12 cellular contexts compared by ENCODE assay signal in the genomic region with DNA sequence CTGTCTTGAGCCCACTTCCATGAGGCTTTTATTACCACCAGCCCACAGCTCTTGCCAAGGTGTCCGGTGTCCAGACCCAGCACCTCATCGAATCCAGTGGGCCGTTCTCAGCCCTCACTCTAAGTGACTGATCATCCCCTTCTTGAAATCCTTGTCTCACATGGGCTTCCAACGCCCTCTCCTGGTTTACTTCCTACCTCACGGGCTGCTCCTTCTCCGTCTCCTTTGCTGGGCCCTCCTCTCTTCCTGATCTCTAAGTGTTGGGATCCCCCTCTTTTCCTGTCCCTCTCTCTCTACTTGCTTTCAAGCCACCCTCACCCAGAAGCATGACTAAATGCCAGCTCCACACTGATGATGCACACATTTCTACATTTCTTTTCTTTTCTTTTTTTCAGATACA. TPM values are rescaled to one million over a fixed set of nuclear protein-coding genes. Genes with fewer than 3 reads are reported as not detected.
DNase-seq lines count a peak whose midpoint lies in the region; FAIRE-seq and TF ChIP-seq lines count a peak whose summit lies in the region.
"Had no signal": no experiment of that assay in that cellular context is flagged by ENCODE, and none has a peak within 500 bp of the region (broad histone marks: within the 10 kb centered on the region; RNA-seq: fewer than 3 reads in every experiment).

No MANE protein-coding gene starts in this region.

- DNase-seq in COLO829 (ENCODE audit: low spot score) (peak; percentile 53), HCEC 1CT (peak; percentile 47), iPS-NIHi11 (ENCODE audit: low spot score) (peak; percentile 50), middle frontal gyrus (ENCODE audit: extremely low spot score, low spot score) (no peak), frontal cortex (ENCODE audit: low spot score in 2 of 2) (no peak)
- DNase-seq in activated T-helper 2 cell treated with anti-CD3 and anti-CD28 coated beads, Interferon-gamma antibody, Interleukin-2, Interleukin-4, amounts not matched to agents 10 μg/mL and 5 μg/mL and 100 μg/mL, durations not matched to agents 14 hours and 24 hours and 36 hours (ENCODE audit: low spot score): no peak
- no peak for DNase-seq in activated CD4-positive, alpha-beta T cell treated with anti-CD3 and anti-CD28 coated beads, Interleukin-2, amount 10 ng/mL, durations not matched to agents 24 days and 14 days
- DNase-seq: activated naive CD4-positive, alpha-beta T cell treated with anti-CD3 and anti-CD28 coated beads, Interleukin-2, amount 50 U/mL, for 16 hours; NCI-H2081 had no signal

- intact Hi-C loops in activated T-helper 2 cell treated with anti-CD3 and anti-CD28 coated beads, Interferon-gamma antibody, Interleukin-2, Interleukin-4, amounts not matched to agents 10 μg/mL and 5 μg/mL and 100 μg/mL, durations not matched to agents 14 hours and 24 hours and 36 hours (cut with micrococcal nuclease): no loop called here
- intact Hi-C loops in activated CD4-positive, alpha-beta T cell treated with anti-CD3 and anti-CD28 coated beads, Interleukin-2, amount 10 ng/mL, durations not matched to agents 24 days and 14 days (cut with micrococcal nuclease): no loop called here

- peaks cover 45% of the 10 kb centered on the region for H3K27me3 Mint-ChIP-seq in activated T-helper 2 cell treated with anti-CD3 and anti-CD28 coated beads, Interferon-gamma antibody, Interleukin-2, Interleukin-4, amounts not matched to agents 10 μg/mL and 5 μg/mL and 100 μg/mL, durations not matched to agents 14 hours and 24 hours and 36 hours (ENCODE audit: low read depth)
- peaks cover 51% of the 10 kb centered on the region for H3K27me3 Mint-ChIP-seq in activated CD4-positive, alpha-beta T cell treated with anti-CD3 and anti-CD28 coated beads, Interleukin-2, amount 10 ng/mL, durations not matched to agents 24 days and 14 days

- TF ChIP-seq CTCF in WI38 (IDR thresholded peaks at IDR 0.05; ENCODE audit: low read depth, low read length): peak; percentile 38; the same call in 1 of the 2 replicates

- no peaks in the 10 kb centered on the region for H3K36me3 Mint-ChIP-seq in activated T-helper 2 cell treated with anti-CD3 and anti-CD28 coated beads, Interferon-gamma antibody, Interleukin-2, Interleukin-4, amounts not matched to agents 10 μg/mL and 5 μg/mL and 100 μg/mL, durations not matched to agents 14 hours and 24 hours and 36 hours (ENCODE audit: low read depth)
- no peaks in the 10 kb centered on the region for H3K36me3 Mint-ChIP-seq in activated CD4-positive, alpha-beta T cell treated with anti-CD3 and anti-CD28 coated beads, Interleukin-2, amount 10 ng/mL, durations not matched to agents 24 days and 14 days (ENCODE audit: low read depth)

- FAIRE-seq in frontal cortex (lab: Jason Lieb, UNC): no peak
- FAIRE-seq: urothelium cell line had no signal

- no peak overlapping the region for H3K4me3 ChIP-seq in WI38 (ENCODE audit: low read depth, low read length)

- no peaks in the 10 kb centered on the region for H3K9me3 Mint-ChIP-seq in activated T-helper 2 cell treated with anti-CD3 and anti-CD28 coated beads, Interferon-gamma antibody, Interleukin-2, Interleukin-4, amounts not matched to agents 10 μg/mL and 5 μg/mL and 100 μg/mL, durations not matched to agents 14 hours and 24 hours and 36 hours
- no peaks in the 10 kb centered on the region for H3K9me3 Mint-ChIP-seq in activated CD4-positive, alpha-beta T cell treated with anti-CD3 and anti-CD28 coated beads, Interleukin-2, amount 10 ng/mL, durations not matched to agents 24 days and 14 days
- H3K9me3 Mint-ChIP-seq: T-helper 1 cell treated with Interleukin-12 subunit alpha and Interleukin-12 subunit beta and Interleukin-4 antibody, amounts not matched to agents 30 μg/mL and 1 μg/mL, for 36 hours had no signal

- H3K27ac Mint-ChIP-seq in activated T-helper 2 cell treated with anti-CD3 and anti-CD28 coated beads, Interferon-gamma antibody, Interleukin-2, Interleukin-4, amounts not matched to agents 10 μg/mL and 5 μg/mL and 100 μg/mL, durations not matched to agents 14 hours and 24 hours and 36 hours: no peak overlapping the region
- H3K27ac Mint-ChIP-seq in activated CD4-positive, alpha-beta T cell treated with anti-CD3 and anti-CD28 coated beads, Interleukin-2, amount 10 ng/mL, durations not matched to agents 24 days and 14 days: no peak overlapping the region
- H3K27ac Mint-ChIP-seq: T-helper 1 cell treated with Interleukin-12 subunit alpha and Interleukin-12 subunit beta and Interleukin-4 antibody, amounts not matched to agents 30 μg/mL and 1 μg/mL, for 36 hours had no signal

- H3K4me1 Mint-ChIP-seq in activated T-helper 2 cell treated with anti-CD3 and anti-CD28 coated beads, Interferon-gamma antibody, Interleukin-2, Interleukin-4, amounts not matched to agents 10 μg/mL and 5 μg/mL and 100 μg/mL, durations not matched to agents 14 hours and 24 hours and 36 hours (ENCODE audit: low read depth): peaks cover 4% of the 10 kb centered on the region
- H3K4me1 Mint-ChIP-seq in activated CD4-positive, alpha-beta T cell treated with anti-CD3 and anti-CD28 coated beads, Interleukin-2, amount 10 ng/mL, durations not matched to agents 24 days and 14 days: peaks cover 3% of the 10 kb centered on the region

- H3K4me3 Mint-ChIP-seq in activated T-helper 2 cell treated with anti-CD3 and anti-CD28 coated beads, Interferon-gamma antibody, Interleukin-2, Interleukin-4, amounts not matched to agents 10 μg/mL and 5 μg/mL and 100 μg/mL, durations not matched to agents 14 hours and 24 hours and 36 hours (ENCODE audit: low read depth): no peak overlapping the region
- no peak overlapping the region for H3K4me3 Mint-ChIP-seq in activated CD4-positive, alpha-beta T cell treated with anti-CD3 and anti-CD28 coated beads, Interleukin-2, amount 10 ng/mL, durations not matched to agents 24 days and 14 days
- H3K4me3 Mint-ChIP-seq: T-helper 1 cell treated with Interleukin-12 subunit alpha and Interleukin-12 subunit beta and Interleukin-4 antibody, amounts not matched to agents 30 μg/mL and 1 μg/mL, for 36 hours had no signal

RNA-seq across cellular contexts. Expression of gene RHBG, which starts 9.0 kb away (rescaled TPM):
- total RNA-seq in frontal cortex: not detected
- total RNA-seq in activated T-helper 2 cell treated with anti-CD3 and anti-CD28 coated beads, Interferon-gamma antibody, Interleukin-2, Interleukin-4, amounts not matched to agents 10 μg/mL and 5 μg/mL and 100 μg/mL, durations not matched to agents 14 hours and 24 hours and 36 hours: not detected in 2 replicates
- not detected in 2 replicates for total RNA-seq in activated CD4-positive, alpha-beta T cell treated with anti-CD3 and anti-CD28 coated beads, Interleukin-2, amount 10 ng/mL, durations not matched to agents 24 days and 14 days

RNA-seq across cellular contexts. Expression of gene TSACC, which starts 21.6 kb away (rescaled TPM):
- not detected for total RNA-seq in frontal cortex
- 0.39 TPM in 1 of 2 replicates, not detected in the other for total RNA-seq in activated T-helper 2 cell treated with anti-CD3 and anti-CD28 coated beads, Interferon-gamma antibody, Interleukin-2, Interleukin-4, amounts not matched to agents 10 μg/mL and 5 μg/mL and 100 μg/mL, durations not matched to agents 14 hours and 24 hours and 36 hours
- 0.47 and 0.82 TPM in 2 replicates for total RNA-seq in activated CD4-positive, alpha-beta T cell treated with anti-CD3 and anti-CD28 coated beads, Interleukin-2, amount 10 ng/mL, durations not matched to agents 24 days and 14 days

RNA-seq across cellular contexts. Expression of gene CCT3, which starts 21.9 kb away (rescaled TPM):
- total RNA-seq in frontal cortex: 355 TPM
- 504 and 517 TPM in 2 replicates for total RNA-seq in activated T-helper 2 cell treated with anti-CD3 and anti-CD28 coated beads, Interferon-gamma antibody, Interleukin-2, Interleukin-4, amounts not matched to agents 10 μg/mL and 5 μg/mL and 100 μg/mL, durations not matched to agents 14 hours and 24 hours and 36 hours
- 623 TPM in 2 replicates for total RNA-seq in activated CD4-positive, alpha-beta T cell treated with anti-CD3 and anti-CD28 coated beads, Interleukin-2, amount 10 ng/mL, durations not matched to agents 24 days and 14 days

Comparison
In these comparisons a context has a peak if more than half of its experiments do, and no peak if none do; other contexts are left out.
1. DNase-seq: peak in COLO829 (single experiment), HCEC 1CT (single experiment) and iPS-NIHi11 (single experiment); none in middle frontal gyrus (single experiment), frontal cortex (0 of 2), activated T-helper 2 cell treated with anti-CD3 and anti-CD28 coated beads, Interferon-gamma antibody, Interleukin-2, Interleukin-4, amounts not matched to agents 10 μg/mL and 5 μg/mL and 100 μg/mL, durations not matched to agents 14 hours and 24 hours and 36 hours (single experiment) and activated CD4-positive, alpha-beta T cell treated with anti-CD3 and anti-CD28 coated beads, Interleukin-2, amount 10 ng/mL, durations not matched to agents 24 days and 14 days (single experiment).